Comparison of ENCODE assay signal across 13 cellular contexts in the genomic region with DNA sequence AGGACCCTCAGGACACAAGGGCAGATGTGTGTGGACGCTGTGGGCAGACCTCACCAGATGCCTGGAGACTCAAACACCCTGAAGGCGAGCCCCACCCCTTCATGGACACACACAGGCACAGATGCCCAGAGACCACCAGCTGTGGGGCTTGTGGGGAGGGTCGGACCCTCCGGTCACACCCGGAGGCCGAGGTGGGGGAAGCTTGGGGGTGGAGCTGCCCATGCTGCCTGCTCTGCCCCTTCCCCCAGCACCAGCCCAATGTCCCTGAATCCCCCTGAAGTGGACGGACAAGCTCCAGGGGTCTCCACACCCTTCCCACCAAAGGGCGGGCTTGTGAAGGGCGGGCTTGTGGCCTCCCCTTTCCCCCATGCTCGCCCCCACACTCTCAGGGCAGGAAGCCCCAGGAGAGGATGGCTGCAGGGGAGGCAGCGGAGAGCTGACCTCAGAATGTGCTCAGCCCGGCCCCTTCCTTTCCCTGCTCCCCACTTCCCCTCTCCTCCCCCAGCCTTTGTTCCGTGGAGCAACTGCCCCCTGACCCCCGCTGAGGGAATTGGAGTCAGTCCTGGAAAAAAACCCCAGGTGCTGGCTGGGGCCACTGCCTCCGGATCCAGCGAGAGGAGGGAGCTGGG. TPM values are rescaled to one million over a fixed set of nuclear protein-coding genes. Genes with fewer than 3 reads are reported as not detected.
DNase-seq lines count a peak whose midpoint lies in the region; ATAC-seq, FAIRE-seq and TF ChIP-seq lines count a peak whose summit lies in the region.
"Had no signal": no experiment of that assay in that cellular context is flagged by ENCODE, and none has a peak within 500 bp of the region (broad histone marks: within the 10 kb centered on the region; RNA-seq: fewer than 3 reads in every experiment).

No MANE protein-coding gene starts in this region.

- WGBS in ovary, 3 donors = 14 to 19% (median 18%) methylated on average over 16 of the region's 16 CpGs

- FAIRE-seq in GM19239 (lab: Jason Lieb, UNC) = no peak
- FAIRE-seq: frontal cortex had no signal

- in situ Hi-C loops in G401 (cut with HindIII; ENCODE audit: low sequenced_read_pairs) = no loop called here

- H3K36me3 ChIP-seq in Peyer's patch (no peaks in the 10 kb centered on the region), ovary (no peaks in the 10 kb centered on the region)

- H3K27ac ChIP-seq in Peyer's patch (peak overlapping the region in 3 of 4 donors; percentile 45 to 56 (median 46)), ovary (peak overlapping the region; percentile 62 to 69)

- TF ChIP-seq POLR2A in Peyer's patch (IDR thresholded peaks at IDR 0.05) = no peak
- no peak for TF ChIP-seq POLR2A in ovary (IDR thresholded peaks at IDR 0.05)

- ATAC-seq in GM18867 (IDR thresholded peaks at IDR 0.05; ENCODE audit: unreplicated experiment) = no peak

- peaks cover 1% of the 10 kb centered on the region for H3K9me3 Mint-ChIP-seq in glutamatergic neuron (ENCODE audit: unreplicated experiment)
- H3K9me3 Mint-ChIP-seq: CD4-positive, alpha-beta memory T cell had no signal

- H3K4me3 ChIP-seq in Peyer's patch = no peak overlapping the region
- H3K4me3 ChIP-seq in ovary = no peak overlapping the region

- TF ChIP-seq CTCF in Peyer's patch (IDR thresholded peaks at IDR 0.05) (no peak), glutamatergic neuron (IDR thresholded peaks at IDR 0.05; ENCODE audit: partially characterized antibody, unreplicated experiment) (no peak), ovary (IDR thresholded peaks at IDR 0.05) (no peak)

- H3K4me1 ChIP-seq in Peyer's patch = peaks cover 0 to 20% (median 0%) of the 10 kb centered on the region in 4 donors
- peaks cover 24% of the 10 kb centered on the region for H3K4me1 ChIP-seq in ovary (ENCODE audit: insufficient read depth)

- intact Hi-C loops in ovary (cut with DNase I) = no loop called here

- peaks cover 6% of the 10 kb centered on the region for H3K27me3 Mint-ChIP-seq in glutamatergic neuron (ENCODE audit: unreplicated experiment)

- H3K36me3 Mint-ChIP-seq in glutamatergic neuron (ENCODE audit: unreplicated experiment) = peaks cover 5% of the 10 kb centered on the region
- H3K36me3 Mint-ChIP-seq: CD4-positive, alpha-beta memory T cell had no signal

- H3K27me3 ChIP-seq in Peyer's patch (peaks cover 0 to 3% of the 10 kb centered on the region in 2 donors), ovary (no peaks in the 10 kb centered on the region)

- peak overlapping the region; percentile 31 for H3K27ac Mint-ChIP-seq in glutamatergic neuron (ENCODE audit: unreplicated experiment)
- H3K27ac Mint-ChIP-seq: CD4-positive, alpha-beta memory T cell had no signal

- TF ChIP-seq EP300 in ovary (IDR thresholded peaks at IDR 0.05) = no peak

- no peaks in the 10 kb centered on the region for H3K9me3 ChIP-seq in Peyer's patch
- H3K9me3 ChIP-seq in ovary = no peaks in the 10 kb centered on the region

- peaks cover 3% of the 10 kb centered on the region for H3K4me1 Mint-ChIP-seq in glutamatergic neuron (ENCODE audit: low read depth, unreplicated experiment)

- H3K4me3 Mint-ChIP-seq in glutamatergic neuron (ENCODE audit: unreplicated experiment) = no peak overlapping the region
- H3K4me3 Mint-ChIP-seq: CD4-positive, alpha-beta memory T cell had no signal

- peak; percentile 74 for DNase-seq in G401 (ENCODE audit: low spot score)
- DNase-seq in Peyer's patch = no peak
- peak; percentile 87 for DNase-seq in glutamatergic neuron
- DNase-seq in ovary = peak; percentile 74 to 89 (median 80)
- DNase-seq in GM19239 (ENCODE audit: insufficient read length, low spot score) = no peak
- DNase-seq in effector CD4-positive, alpha-beta T cell = no peak
- DNase-seq in COLO829 (ENCODE audit: low spot score) = no peak
- DNase-seq: activated CD4-positive, alpha-beta T cell treated with anti-CD3 and anti-CD28 coated beads, Interleukin-2, amount 50 U/mL, for 1 hour; CD4-positive, alpha-beta memory T cell; NCI-H1436 had no signal

RNA-seq across cellular contexts. Expression of a gene that starts 13.8 kb away (rescaled TPM):
- 0.74 TPM in 1 of 2 replicates, not detected in the other for total RNA-seq in G401 (2014; rRNA removed; shearing (Covaris generic))
- total RNA-seq in Peyer's patch = not detected
- not detected for total RNA-seq in glutamatergic neuron (ENCODE audit: unreplicated experiment)
- total RNA-seq in ovary = not detected
- under 1 TPM in 1 of 2 donors, not detected in 1; 0.57 TPM for polyA plus RNA-seq in ovary
- total RNA-seq: CD4-positive, alpha-beta memory T cell; frontal cortex; omental fat pad had no signal
- polyA plus RNA-seq: CD4-positive, alpha-beta memory T cell had no signal

RNA-seq across cellular contexts. Expression of a gene that starts 16.4 kb away (rescaled TPM):
- total RNA-seq in G401 (2014; rRNA removed; shearing (Covaris generic)) = 39.7 and 42.5 TPM in 2 replicates
- total RNA-seq in Peyer's patch (10 to 100 TPM in 1 of 4 donors, 1 to 10 TPM in 3; 1.9 to 33.0 (median 4.4) TPM), glutamatergic neuron (ENCODE audit: unreplicated experiment) (94.4 TPM), ovary (10 to 100 TPM; 11.4 to 55.1 (median 35.2) TPM)
- polyA plus RNA-seq in ovary = 10 to 100 TPM in 1 of 2 donors, 1 to 10 TPM in 1; 4.1 to 12.2 TPM

RNA-seq across cellular contexts. Expression of a gene that starts 17.6 kb away (rescaled TPM):
- 129 and 141 TPM in 2 replicates for total RNA-seq in G401 (2014; rRNA removed; shearing (Covaris generic))
- total RNA-seq in Peyer's patch (10 to 100 TPM; 59.4 to 78.7 (median 65.1) TPM), glutamatergic neuron (ENCODE audit: unreplicated experiment) (109 TPM), ovary (10 to 100 TPM; 51.5 to 78.0 (median 68.8) TPM)
- polyA plus RNA-seq in ovary = 10 to 100 TPM; 73.3 to 78.9 TPM

RNA-seq across cellular contexts. Expression of a gene that starts 47.4 kb away (rescaled TPM):
- 38.6 and 43.6 TPM in 2 replicates for total RNA-seq in G401 (2014; rRNA removed; shearing (Covaris generic))
- total RNA-seq in Peyer's patch (100 to 1,000 TPM in 3 of 4 donors, 10 to 100 TPM in 1; 41.3 to 137 (median 113) TPM), glutamatergic neuron (ENCODE audit: unreplicated experiment) (57.9 TPM), ovary (10 to 100 TPM; 12.4 to 32.8 (median 26.5) TPM)
- 10 to 100 TPM; 11.1 to 12.3 TPM for polyA plus RNA-seq in ovary

Comparison
In these comparisons a context has a peak if more than half of its experiments do, and no peak if none do; other contexts are left out.
1. DNase-seq: peak in G401 (single experiment), glutamatergic neuron (single experiment) and ovary (5 of 5); none in Peyer's patch (0 of 3), GM19239 (single experiment), effector CD4-positive, alpha-beta T cell (single experiment) and COLO829 (single experiment).